8 cellular contexts compared by ENCODE assay signal in genomic region chr6:139370707-139371345, GRCh38. TPM values are rescaled to one million over a fixed set of nuclear protein-coding genes. Genes with fewer than 3 reads are reported as not detected.
A peak's percentile ranks its signal among the peaks of the same experiment; 100 is the strongest.
DNase-seq lines count a peak whose midpoint lies in the region; ATAC-seq lines count a peak whose summit lies in the region.

No MANE protein-coding gene starts in this region.

- H3K4me1 ChIP-seq in BLaER1 (peaks cover 51% of the 10 kb centered on the region), neuron (ENCODE audit: insufficient read depth, low read length) (peaks cover 48% of the 10 kb centered on the region)
- peaks cover 19% of the 10 kb centered on the region for H3K4me1 ChIP-seq in effector memory CD4-positive, alpha-beta T cell (ENCODE audit: control insufficient read depth, insufficient read depth, low read length, poor library complexity, severe bottlenecking)

- H4K20me1 ChIP-seq in BLaER1 = peaks cover 34% of the 10 kb centered on the region

- H3K9me3 ChIP-seq in BLaER1 (no peaks in the 10 kb centered on the region), MG63 (no peaks in the 10 kb centered on the region), neuron (ENCODE audit: low read length) (no peaks in the 10 kb centered on the region)
- no peaks in the 10 kb centered on the region for H3K9me3 ChIP-seq in effector memory CD4-positive, alpha-beta T cell (ENCODE audit: control insufficient read depth, low read length)

- H3K36me3 ChIP-seq in BLaER1 (peaks cover 7% of the 10 kb centered on the region; the same call in 1 of the 2 replicates), MG63 (peaks cover 35% of the 10 kb centered on the region), neuron (ENCODE audit: insufficient read depth, low read length) (peaks cover 26% of the 10 kb centered on the region)
- peaks cover 11% of the 10 kb centered on the region for H3K36me3 ChIP-seq in effector memory CD4-positive, alpha-beta T cell (ENCODE audit: control insufficient read depth, insufficient read depth, low read length)

- peak overlapping the region; percentile 54; the same call in 1 of the 2 replicates for H3K27ac ChIP-seq in BLaER1
- peak overlapping the region; percentile 91 for H3K27ac ChIP-seq in effector memory CD4-positive, alpha-beta T cell (ENCODE audit: insufficient read depth, low read length, poor library complexity, severe bottlenecking)

- DNase-seq in MG63 = no peak
- no peak for DNase-seq in effector memory CD4-positive, alpha-beta T cell
- DNase-seq in AML-193 (lab: John Stamatoyannopoulos, UW) = no peak
- DNase-seq in NK-92 (lab: John Stamatoyannopoulos, UW; ENCODE audit: unreplicated experiment) = no peak
- DNase-seq in H4 (ENCODE audit: low spot score) = no peak

- H2AFZ ChIP-seq in neuron (ENCODE audit: low read depth, low read length) = no peak overlapping the region

- ATAC-seq in HG03139 (IDR thresholded peaks at IDR 0.05; ENCODE audit: unreplicated experiment) = no peak

- H3K9ac ChIP-seq in BLaER1 = 0 out of 2 replicates have a peak overlapping the region, but pooled peaks have one; percentile 58

- H3K27me3 ChIP-seq in BLaER1 (no peaks in the 10 kb centered on the region), MG63 (no peaks in the 10 kb centered on the region), neuron (ENCODE audit: insufficient read depth, low read length) (no peaks in the 10 kb centered on the region)
- no peaks in the 10 kb centered on the region for H3K27me3 ChIP-seq in effector memory CD4-positive, alpha-beta T cell (replicated peaks; ENCODE audit: control insufficient read depth, insufficient read depth, low read length, poor library complexity, severe bottlenecking)

- H3K4me3 ChIP-seq in BLaER1 (peak overlapping the region; percentile 39), MG63 (peak overlapping the region; percentile 99), neuron (ENCODE audit: low read length) (peak overlapping the region; percentile 75)
- no peak overlapping the region for H3K4me3 ChIP-seq in effector memory CD4-positive, alpha-beta T cell (ENCODE audit: insufficient read depth, low read depth, low read length, poor library complexity, severe bottlenecking)

- peak overlapping the region; percentile 85 for H3K4me2 ChIP-seq in BLaER1

RNA-seq across cellular contexts. Expression of gene CITED2, which starts 3.6 kb away (rescaled TPM):
- total RNA-seq in MG63 (2014; rRNA removed; shearing (Covaris generic); ENCODE audit: low replicate concordance) = 112 and 114 TPM in 2 replicates
- total RNA-seq in H4 (2014; rRNA removed; shearing (Covaris generic)) = 28.1 and 31.2 TPM in 2 replicates
